30 cellular contexts compared by ENCODE assay signal in genomic region chr1:2824999-2825398, GRCh38. TPM values are rescaled to one million over a fixed set of nuclear protein-coding genes. Genes with fewer than 3 reads are reported as not detected.
"Had no signal": no experiment of that assay in that cellular context is flagged by ENCODE, and none has a peak within 500 bp of the region (broad histone marks: within the 10 kb centered on the region; RNA-seq: fewer than 3 reads in every experiment).

No MANE protein-coding gene starts in this region.

- ATAC-seq: activated CD4-positive, alpha-beta T cell treated with anti-CD3 and anti-CD28 coated beads for 36 hours; activated CD8-positive, alpha-beta memory T cell treated with anti-CD3 and anti-CD28 coated beads, Interleukin-2, amount 10 ng/mL, durations not matched to agents 7 days and 5 days; activated CD8-positive, alpha-beta T cell treated with anti-CD3 and anti-CD28 coated beads, Interleukin-2, amount 10 ng/mL, durations not matched to agents 7 days and 5 days; activated naive CD4-positive, alpha-beta T cell treated with anti-CD3 and anti-CD28 coated beads, Interleukin-2, amount 50 U/mL, for 72 hours; effector memory CD8-positive, alpha-beta T cell; foreskin keratinocyte; gastrocnemius medialis; T-helper 17 cell had no signal

- FAIRE-seq: colon had no signal

- H3K9me3 ChIP-seq: ascending aorta, gastrocnemius medialis had no signal

- H3K36me3 ChIP-seq: ascending aorta, breast epithelium, cardiac muscle cell, esophagus muscularis mucosa, gastrocnemius medialis had no signal

- H3K27me3 ChIP-seq: ascending aorta, cardiac muscle cell, foreskin keratinocyte had no signal

- DNase-seq: activated CD4-positive, alpha-beta memory T cell treated with anti-CD3 and anti-CD28 coated beads for 36 hours; activated CD4-positive, alpha-beta T cell treated with anti-CD3 and anti-CD28 coated beads for 36 hours; activated CD4-positive, alpha-beta T cell treated with anti-CD3 and anti-CD28 coated beads, Interleukin-2, amount 10 ng/mL, durations not matched to agents 24 days and 14 days; activated CD4-positive, CD25-positive, alpha-beta regulatory T cell; activated CD4-positive, CD25-positive, alpha-beta regulatory T cell treated with anti-CD3 and anti-CD28 coated beads, Interleukin-2, amount 50 U/mL, for 72 hours; activated CD8-positive, alpha-beta memory T cell treated with anti-CD3 and anti-CD28 coated beads, Interleukin-2, amount 10 ng/mL, durations not matched to agents 7 days and 5 days; activated CD8-positive, alpha-beta memory T cell treated with anti-CD3 and anti-CD28 coated beads, Interleukin-2, amount 50 U/mL, for 4 hours; activated CD8-positive, alpha-beta T cell treated with anti-CD3 and anti-CD28 coated beads, Interleukin-2, amount 10 ng/mL, durations not matched to agents 7 days and 5 days; activated gamma-delta T cell; activated naive CD4-positive, alpha-beta T cell; activated naive CD4-positive, alpha-beta T cell treated with anti-CD3 and anti-CD28 coated beads, Interleukin-2, amount 10 ng/mL, durations not matched to agents 7 days and 5 days; activated naive CD8-positive, alpha-beta T cell treated with anti-CD3 and anti-CD28 coated beads, Interleukin-2, amount 10 ng/mL, durations not matched to agents 7 days and 5 days; activated T-cell treated with anti-CD3 and anti-CD28 coated beads, Interleukin-2, amount 50 U/mL, for 1 hour; activated T-cell treated with anti-CD3 and anti-CD28 coated beads, Interleukin-2, amount 50 U/mL, for 48 hours; cortex of kidney; dermis blood vessel endothelial cell; effector CD4-positive, alpha-beta T cell; effector memory CD8-positive, alpha-beta T cell; erythroblast; foreskin keratinocyte; gastrocnemius medialis; glutamatergic neuron; T-helper 1 cell; T-helper 17 cell had no signal

- H3K27ac ChIP-seq: ascending aorta, breast epithelium, cardiac muscle cell, esophagus muscularis mucosa, foreskin keratinocyte, gastrocnemius medialis had no signal

- H3K4me3 ChIP-seq: ascending aorta, breast epithelium, cardiac muscle cell, esophagus muscularis mucosa, gastrocnemius medialis had no signal

- H3K4me1 ChIP-seq: breast epithelium, foreskin keratinocyte, gastrocnemius medialis had no signal

RNA-seq across cellular contexts. Expression of gene TTC34, which starts 23.5 kb away (rescaled TPM):
- total RNA-seq: cardiac muscle cell, gastrocnemius medialis had no signal
- polyA plus RNA-seq: cardiac muscle cell had no signal
